32 cellular contexts compared by ENCODE assay signal in the genomic region with DNA sequence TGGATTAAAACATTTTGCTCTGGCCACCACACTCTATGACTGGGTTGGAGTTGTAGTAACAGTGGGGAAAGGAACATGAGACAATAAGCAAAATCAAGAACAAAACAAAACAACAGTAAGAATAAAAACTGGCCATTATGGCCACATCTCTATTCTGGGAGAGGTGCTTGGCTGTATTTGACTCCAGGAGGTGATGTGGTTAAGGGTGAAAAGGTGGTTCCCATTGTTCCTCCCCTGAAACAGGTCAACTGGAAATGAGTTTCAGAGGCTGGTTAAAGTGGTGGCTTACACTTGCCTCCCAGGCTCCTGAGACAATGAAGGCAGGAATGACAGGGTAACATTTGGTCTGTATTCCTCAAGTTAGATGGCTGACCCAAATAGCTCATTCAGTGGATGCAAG.
"Had no signal": no experiment of that assay in that cellular context is flagged by ENCODE, and none has a peak within 500 bp of the region (broad histone marks: within the 10 kb centered on the region; RNA-seq: fewer than 3 reads in every experiment).

No MANE protein-coding gene starts in this region.

- H3K36me3 ChIP-seq: adrenal gland, esophagus squamous epithelium, gastroesophageal sphincter had no signal

- FAIRE-seq: endothelial cell of umbilical vein had no signal

- H3K4me1 Mint-ChIP-seq: activated CD4-positive, alpha-beta T cell treated with anti-CD3 and anti-CD28 coated beads for 36 hours; activated CD4-positive, alpha-beta T cell treated with anti-CD3 and anti-CD28 coated beads, Interleukin-2, amount 10 ng/mL, durations not matched to agents 24 days and 14 days; activated CD8-positive, alpha-beta memory T cell treated with anti-CD3 and anti-CD28 coated beads, Interleukin-2, amount 10 ng/mL, durations not matched to agents 7 days and 5 days; activated naive CD4-positive, alpha-beta T cell treated with anti-CD3 and anti-CD28 coated beads, Interleukin-2, amount 50 U/mL, for 24 hours; activated naive CD8-positive, alpha-beta T cell treated with anti-CD3 and anti-CD28 coated beads for 36 hours; activated naive CD8-positive, alpha-beta T cell treated with anti-CD3 and anti-CD28 coated beads, Interleukin-2, amount 50 U/mL, for 24 hours had no signal

- H3K9me3 ChIP-seq: adrenal gland, body of pancreas, esophagus squamous epithelium, gastroesophageal sphincter had no signal

- H3K27ac Mint-ChIP-seq: activated CD4-positive, alpha-beta memory T cell treated with anti-CD3 and anti-CD28 coated beads for 36 hours; activated CD4-positive, alpha-beta T cell treated with anti-CD3 and anti-CD28 coated beads for 36 hours; activated CD4-positive, alpha-beta T cell treated with anti-CD3 and anti-CD28 coated beads, Interleukin-2, amount 10 ng/mL, durations not matched to agents 24 days and 14 days; activated CD8-positive, alpha-beta memory T cell treated with anti-CD3 and anti-CD28 coated beads, Interleukin-2, amount 10 ng/mL, durations not matched to agents 7 days and 5 days; activated CD8-positive, alpha-beta T cell treated with anti-CD3 and anti-CD28 coated beads, Interleukin-2, amount 10 ng/mL, durations not matched to agents 7 days and 5 days; activated naive CD4-positive, alpha-beta T cell treated with anti-CD3 and anti-CD28 coated beads for 36 hours; activated naive CD4-positive, alpha-beta T cell treated with anti-CD3 and anti-CD28 coated beads, Interleukin-2, amount 50 U/mL, for 24 hours; activated naive CD8-positive, alpha-beta T cell treated with anti-CD3 and anti-CD28 coated beads for 36 hours; activated naive CD8-positive, alpha-beta T cell treated with anti-CD3 and anti-CD28 coated beads, Interleukin-2, amount 50 U/mL, for 24 hours; activated T-helper 1 cell treated with anti-CD3 and anti-CD28 coated beads, Interleukin-12 subunit alpha, Interleukin-12 subunit beta, Interleukin-2, Interleukin-4 antibody, amounts not matched to agents 30 ng/mL and 10 ng/mL and 1 ng/mL, durations not matched to agents 14 hours and 24 hours and 36 hours; activated T-helper 2 cell treated with anti-CD3 and anti-CD28 coated beads, Interferon-gamma antibody, Interleukin-2, Interleukin-4, amounts not matched to agents 10 μg/mL and 5 μg/mL and 100 μg/mL, durations not matched to agents 14 hours and 24 hours and 36 hours; effector memory CD8-positive, alpha-beta T cell had no signal

- DNase-seq: activated CD4-positive, alpha-beta memory T cell treated with anti-CD3 and anti-CD28 coated beads for 36 hours; activated CD4-positive, alpha-beta T cell treated with anti-CD3 and anti-CD28 coated beads for 36 hours; activated CD4-positive, alpha-beta T cell treated with anti-CD3 and anti-CD28 coated beads, Interleukin-2, amount 10 ng/mL, durations not matched to agents 24 days and 14 days; activated CD4-positive, CD25-positive, alpha-beta regulatory T cell; activated CD4-positive, CD25-positive, alpha-beta regulatory T cell treated with anti-CD3 and anti-CD28 coated beads, Interleukin-2, amount 50 U/mL, for 72 hours; activated CD8-positive, alpha-beta memory T cell treated with anti-CD3 and anti-CD28 coated beads, Interleukin-2, amount 10 ng/mL, durations not matched to agents 7 days and 5 days; activated CD8-positive, alpha-beta memory T cell treated with anti-CD3 and anti-CD28 coated beads, Interleukin-2, amount 50 U/mL, for 4 hours; activated CD8-positive, alpha-beta T cell treated with anti-CD3 and anti-CD28 coated beads, Interleukin-2, amount 10 ng/mL, durations not matched to agents 7 days and 5 days; activated effector memory CD4-positive, alpha-beta T cell treated with anti-CD3 and anti-CD28 coated beads, Interleukin-2, amount 50 U/mL, for 16 hours; activated naive CD4-positive, alpha-beta T cell treated with anti-CD3 and anti-CD28 coated beads for 36 hours; activated naive CD8-positive, alpha-beta T cell treated with anti-CD3 and anti-CD28 coated beads for 36 hours; activated naive CD8-positive, alpha-beta T cell treated with anti-CD3 and anti-CD28 coated beads, Interleukin-2, amount 50 U/mL, for 24 hours; activated T-cell treated with anti-CD3 and anti-CD28 coated beads, Interleukin-2, amount 50 U/mL, for 1 hour; activated T-cell treated with anti-CD3 and anti-CD28 coated beads, Interleukin-2, amount 50 U/mL, for 48 hours; adrenal gland; amygdala; aorta; body of pancreas; caudate nucleus; cortex of kidney; dermis blood vessel endothelial cell; effector CD4-positive, alpha-beta T cell; effector memory CD8-positive, alpha-beta T cell; esophagus squamous epithelium; foreskin melanocyte; T-helper 2 cell had no signal

- H3K36me3 Mint-ChIP-seq: activated CD4-positive, alpha-beta memory T cell treated with anti-CD3 and anti-CD28 coated beads for 36 hours; activated CD8-positive, alpha-beta memory T cell treated with anti-CD3 and anti-CD28 coated beads, Interleukin-2, amount 10 ng/mL, durations not matched to agents 7 days and 5 days; activated naive CD4-positive, alpha-beta T cell treated with anti-CD3 and anti-CD28 coated beads, Interleukin-2, amount 50 U/mL, for 24 hours; activated naive CD8-positive, alpha-beta T cell treated with anti-CD3 and anti-CD28 coated beads for 36 hours had no signal

- H3K27me3 Mint-ChIP-seq: activated CD4-positive, alpha-beta T cell treated with anti-CD3 and anti-CD28 coated beads, Interleukin-2, amount 10 ng/mL, durations not matched to agents 24 days and 14 days; activated naive CD8-positive, alpha-beta T cell treated with anti-CD3 and anti-CD28 coated beads, Interleukin-2, amount 50 U/mL, for 24 hours had no signal

- ATAC-seq: activated CD4-positive, alpha-beta T cell treated with anti-CD3 and anti-CD28 coated beads for 36 hours; activated CD8-positive, alpha-beta memory T cell treated with anti-CD3 and anti-CD28 coated beads, Interleukin-2, amount 10 ng/mL, durations not matched to agents 7 days and 5 days; activated CD8-positive, alpha-beta T cell treated with anti-CD3 and anti-CD28 coated beads, Interleukin-2, amount 10 ng/mL, durations not matched to agents 7 days and 5 days; activated naive CD8-positive, alpha-beta T cell treated with anti-CD3 and anti-CD28 coated beads, Interleukin-2, amount 50 U/mL, for 24 hours; body of pancreas; effector memory CD8-positive, alpha-beta T cell; gastroesophageal sphincter had no signal

- H3K27ac ChIP-seq: adrenal gland, body of pancreas, epithelial cell of prostate, esophagus squamous epithelium, gastroesophageal sphincter had no signal

- H3K27me3 ChIP-seq: adrenal gland, body of pancreas, esophagus squamous epithelium, gastroesophageal sphincter had no signal

- H3K4me3 ChIP-seq: adrenal gland, body of pancreas, esophagus squamous epithelium, gastroesophageal sphincter had no signal

- H3K4me3 Mint-ChIP-seq: activated CD4-positive, alpha-beta memory T cell treated with anti-CD3 and anti-CD28 coated beads for 36 hours; activated CD4-positive, alpha-beta T cell treated with anti-CD3 and anti-CD28 coated beads for 36 hours; activated CD4-positive, alpha-beta T cell treated with anti-CD3 and anti-CD28 coated beads, Interleukin-2, amount 10 ng/mL, durations not matched to agents 24 days and 14 days; activated CD8-positive, alpha-beta memory T cell treated with anti-CD3 and anti-CD28 coated beads, Interleukin-2, amount 10 ng/mL, durations not matched to agents 7 days and 5 days; activated CD8-positive, alpha-beta T cell treated with anti-CD3 and anti-CD28 coated beads, Interleukin-2, amount 10 ng/mL, durations not matched to agents 7 days and 5 days; activated naive CD4-positive, alpha-beta T cell treated with anti-CD3 and anti-CD28 coated beads for 36 hours; activated naive CD4-positive, alpha-beta T cell treated with anti-CD3 and anti-CD28 coated beads, Interleukin-2, amount 50 U/mL, for 24 hours; activated naive CD8-positive, alpha-beta T cell treated with anti-CD3 and anti-CD28 coated beads for 36 hours; activated naive CD8-positive, alpha-beta T cell treated with anti-CD3 and anti-CD28 coated beads, Interleukin-2, amount 50 U/mL, for 24 hours; activated T-helper 1 cell treated with anti-CD3 and anti-CD28 coated beads, Interleukin-12 subunit alpha, Interleukin-12 subunit beta, Interleukin-2, Interleukin-4 antibody, amounts not matched to agents 30 ng/mL and 10 ng/mL and 1 ng/mL, durations not matched to agents 14 hours and 24 hours and 36 hours; effector memory CD8-positive, alpha-beta T cell had no signal

- H3K4me1 ChIP-seq: adrenal gland, body of pancreas, esophagus squamous epithelium, gastroesophageal sphincter had no signal

- H3K9me3 Mint-ChIP-seq: activated CD4-positive, alpha-beta memory T cell treated with anti-CD3 and anti-CD28 coated beads for 36 hours; activated CD4-positive, alpha-beta T cell treated with anti-CD3 and anti-CD28 coated beads, Interleukin-2, amount 10 ng/mL, durations not matched to agents 24 days and 14 days; activated naive CD4-positive, alpha-beta T cell treated with anti-CD3 and anti-CD28 coated beads for 36 hours; activated naive CD4-positive, alpha-beta T cell treated with anti-CD3 and anti-CD28 coated beads, Interleukin-2, amount 50 U/mL, for 24 hours; activated naive CD8-positive, alpha-beta T cell treated with anti-CD3 and anti-CD28 coated beads for 36 hours; activated T-helper 1 cell treated with anti-CD3 and anti-CD28 coated beads, Interleukin-12 subunit alpha, Interleukin-12 subunit beta, Interleukin-2, Interleukin-4 antibody, amounts not matched to agents 30 ng/mL and 10 ng/mL and 1 ng/mL, durations not matched to agents 14 hours and 24 hours and 36 hours; activated T-helper 2 cell treated with anti-CD3 and anti-CD28 coated beads, Interferon-gamma antibody, Interleukin-2, Interleukin-4, amounts not matched to agents 10 μg/mL and 5 μg/mL and 100 μg/mL, durations not matched to agents 14 hours and 24 hours and 36 hours had no signal
